Comparison of ENCODE assay signal across 28 cellular contexts in the genomic region with DNA sequence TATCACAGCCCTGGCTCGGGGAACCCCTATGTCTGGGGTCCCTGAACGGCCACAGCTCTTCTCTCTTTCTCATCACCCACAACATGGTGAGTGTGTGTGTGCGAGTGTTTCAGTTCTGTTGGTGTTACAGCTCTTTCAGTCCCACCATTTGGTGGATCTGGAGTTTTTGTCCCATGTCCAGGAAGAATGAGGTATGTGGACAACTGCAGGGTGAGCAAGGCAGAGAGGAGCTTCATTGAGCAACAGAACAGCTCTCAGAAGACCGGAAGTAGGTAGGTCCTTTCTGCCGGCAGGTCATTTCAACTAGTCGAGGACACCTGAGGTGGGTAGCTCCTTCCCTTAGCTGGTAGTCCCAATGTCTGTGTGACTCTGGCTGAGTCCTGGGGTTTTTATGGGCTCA. TPM values are rescaled to one million over a fixed set of nuclear protein-coding genes. Genes with fewer than 3 reads are reported as not detected.
DNase-seq lines count a peak whose midpoint lies in the region; ATAC-seq, FAIRE-seq and TF ChIP-seq lines count a peak whose summit lies in the region.
"Had no signal": no experiment of that assay in that cellular context is flagged by ENCODE, and none has a peak within 500 bp of the region (broad histone marks: within the 10 kb centered on the region; RNA-seq: fewer than 3 reads in every experiment).

No MANE protein-coding gene starts in this region.

- H3K9me1 ChIP-seq in K562 (ENCODE audit: control insufficient read depth, insufficient read depth, low read length) = no peaks in the 10 kb centered on the region

- no peaks in the 10 kb centered on the region for H3K79me2 ChIP-seq in K562 (ENCODE audit: control insufficient read depth, insufficient read depth, low read length)

- H4K20me1 ChIP-seq in K562 (replicated peaks; ENCODE audit: control insufficient read depth, insufficient read depth, low read length) = no peaks in the 10 kb centered on the region; the same call in 1 of the 2 replicates
- H4K20me1 ChIP-seq: BLaER1 had no signal

- TF ChIP-seq RAD21 in K562 (CRISPR knock-in tag; conservative IDR thresholded peaks at IDR 0.05 in 1 of 2, IDR thresholded peaks at IDR 0.05 in 1 of 2) = no peak

- H3K4me1 Mint-ChIP-seq in activated CD8-positive, alpha-beta memory T cell treated with anti-CD3 and anti-CD28 coated beads, Interleukin-2, amount 10 ng/mL, durations not matched to agents 7 days and 5 days = no peaks in the 10 kb centered on the region
- H3K4me1 Mint-ChIP-seq: CD14-positive monocyte; CD4-positive, alpha-beta memory T cell; CD4-positive, CD25-positive, alpha-beta regulatory T cell; CD8-positive, alpha-beta memory T cell had no signal

- in situ Hi-C loops in K562 (cut with MboI) = no loop called here

- CTCF ChIA-PET in activated CD8-positive, alpha-beta memory T cell treated with anti-CD3 and anti-CD28 coated beads, Interleukin-2, amount 10 ng/mL, durations not matched to agents 7 days and 5 days (lab: Charles Lee) = interaction anchor here (0.9 kb wide), 1 partner anchor 601 kb away, joined by 3 read pairs; no protein-coding TSS in a partner anchor
- CTCF ChIA-PET in K562 (lab: Yijun Ruan, JAX; ENCODE audit: low intra/inter-chr PET ratio) = no interaction called here

- H3K9me3 Mint-ChIP-seq in activated CD8-positive, alpha-beta memory T cell treated with anti-CD3 and anti-CD28 coated beads, Interleukin-2, amount 10 ng/mL, durations not matched to agents 7 days and 5 days (ENCODE audit: low read depth) = no peaks in the 10 kb centered on the region

- no peak overlapping the region for H3K9ac ChIP-seq in K562 (ENCODE audit: insufficient read depth in 1 of 2, low read depth in 2 of 2, low read length in 2 of 2)
- H3K9ac ChIP-seq: BLaER1 had no signal

- no peak overlapping the region for H3K4me2 ChIP-seq in K562 (ENCODE audit: insufficient read depth, low read length)
- H3K4me2 ChIP-seq: BLaER1 had no signal

- no peaks in the 10 kb centered on the region; the same call in 1 of the 2 replicates for H3K9me3 ChIP-seq in K562 (replicated peaks; ENCODE audit: control insufficient read depth, insufficient read depth, low read depth, low read length)
- H3K9me3 ChIP-seq: BE2C had no signal

- no peak overlapping the region for H3K4me3 ChIP-seq in K562
- H3K4me3 ChIP-seq: BLaER1, GM12878 had no signal

- peaks cover 0 to 4% of the 10 kb centered on the region in 2 experiments; a peak in 1 of 5 replicates for H3K4me1 ChIP-seq in K562 (replicated peaks in 1 of 2; ENCODE audit: control insufficient read depth in 2 of 2, insufficient read depth in 2 of 2, low read length in 2 of 2)
- H3K4me1 ChIP-seq: BE2C, BLaER1 had no signal

- H3K27ac ChIP-seq in K562 (ENCODE audit: extremely low read depth, low read depth, low read length) = no peak overlapping the region
- H3K27ac ChIP-seq: BLaER1 had no signal

- no peaks in the 10 kb centered on the region for H3K27me3 Mint-ChIP-seq in activated CD8-positive, alpha-beta memory T cell treated with anti-CD3 and anti-CD28 coated beads, Interleukin-2, amount 10 ng/mL, durations not matched to agents 7 days and 5 days

- FAIRE-seq in K562 (lab: Jason Lieb, UNC) = no peak
- FAIRE-seq: A204.1, GM12878, GM12892, GM18507 had no signal

- no peaks in the 10 kb centered on the region for H3K36me3 ChIP-seq in K562 (ENCODE audit: control insufficient read depth, insufficient read depth, low read length)
- H3K36me3 ChIP-seq: BE2C, BLaER1 had no signal

- ATAC-seq in activated CD8-positive, alpha-beta memory T cell treated with anti-CD3 and anti-CD28 coated beads, Interleukin-2, amount 10 ng/mL, durations not matched to agents 7 days and 5 days = no peak
- ATAC-seq in K562 = no peak
- ATAC-seq: GM12878 had no signal

- DNase-seq in activated CD8-positive, alpha-beta memory T cell treated with anti-CD3 and anti-CD28 coated beads, Interleukin-2, amount 10 ng/mL, durations not matched to agents 7 days and 5 days = peak; percentile 33
- no peak for DNase-seq in activated CD8-positive, alpha-beta memory T cell treated with anti-CD3 and anti-CD28 coated beads, Interleukin-2, amount 50 U/mL, for 48 hours
- DNase-seq in K562 (ENCODE audit: extremely low read depth in 1 of 4, low spot score in 3 of 4) (no peak), NCI-H510A (lab: John Stamatoyannopoulos, UW) (no peak)
- DNase-seq: 8988T; ACHN; BE2C; C1 segment of cervical spinal cord; CD4-positive, alpha-beta memory T cell; CD4-positive, CD25-positive, alpha-beta regulatory T cell; CD8-positive, alpha-beta memory T cell; COR-L47; DMS 273 treated with DMSO at 0.1 percent for 48 hours; DMS153; DMS79; DND-41; EL; GDM1 had no signal

- no peak for TF ChIP-seq EP300 in K562 (IDR thresholded peaks at IDR 0.05; ENCODE audit: low read length)

- no TSS peak for BruUV-seq in K562 (replicated peaks; lab: Mats Ljungman, UMichigan)

- no peak for TF ChIP-seq POLR2A in K562 (conservative IDR thresholded peaks at IDR 0.05)

- intact Hi-C loops in K562 (cut with micrococcal nuclease) = no loop called here

- no peak for TF ChIP-seq CTCF in K562 (IDR thresholded peaks at IDR 0.05 in 2 of 3, conservative IDR thresholded peaks at IDR 0.05 in 1 of 3; ENCODE audit: insufficient read depth in 2 of 3, low read depth in 1 of 3, low read length in 3 of 3)

- peaks cover 6 to 31% of the 10 kb centered on the region in 2 experiments; a peak in 4 of 5 replicates for H3K27me3 ChIP-seq in K562 (ENCODE audit: control insufficient read depth in 2 of 2, insufficient read depth in 2 of 2, low read length in 2 of 2)
- H3K27me3 ChIP-seq: BE2C, BLaER1 had no signal

- no peaks in the 10 kb centered on the region for H3K36me3 Mint-ChIP-seq in activated CD8-positive, alpha-beta memory T cell treated with anti-CD3 and anti-CD28 coated beads, Interleukin-2, amount 10 ng/mL, durations not matched to agents 7 days and 5 days
- H3K36me3 Mint-ChIP-seq: CD14-positive monocyte; CD4-positive, CD25-positive, alpha-beta regulatory T cell; CD8-positive, alpha-beta memory T cell had no signal

- POLR2A ChIA-PET in K562 (lab: Yijun Ruan, JAX) = interaction anchor here (1.1 kb wide), 1 partner anchor 23 kb away, joined by 4 read pairs; a partner anchor contains a TSS

- H3K4me3 Mint-ChIP-seq in activated CD8-positive, alpha-beta memory T cell treated with anti-CD3 and anti-CD28 coated beads, Interleukin-2, amount 10 ng/mL, durations not matched to agents 7 days and 5 days = no peak overlapping the region
- H3K4me3 Mint-ChIP-seq: CD14-positive monocyte; CD4-positive, alpha-beta memory T cell; CD4-positive, CD25-positive, alpha-beta regulatory T cell; CD8-positive, alpha-beta memory T cell had no signal

- H3K27ac Mint-ChIP-seq in activated CD8-positive, alpha-beta memory T cell treated with anti-CD3 and anti-CD28 coated beads, Interleukin-2, amount 10 ng/mL, durations not matched to agents 7 days and 5 days = no peak overlapping the region
- H3K27ac Mint-ChIP-seq: CD4-positive, alpha-beta memory T cell; CD4-positive, CD25-positive, alpha-beta regulatory T cell; CD8-positive, alpha-beta memory T cell had no signal

- no peak overlapping the region for H2AFZ ChIP-seq in K562 (ENCODE audit: low read depth, low read length)

- 8% methylated on average over 6 of the region's 6 CpGs for WGBS in K562 (ENCODE audit: insufficient coverage, low coverage, missing lambda C conversion rate)

RNA-seq across cellular contexts. Expression of a gene that starts 9.5 kb away (rescaled TPM):
- not detected for total RNA-seq in activated CD8-positive, alpha-beta memory T cell treated with anti-CD3 and anti-CD28 coated beads, Interleukin-2, amount 10 ng/mL, durations not matched to agents 7 days and 5 days
- total RNA-seq in K562 (2011; cell fraction: chromatin; rRNA removed; ENCODE audit: low replicate concordance) = not detected in 2 replicates
- not detected in 2 replicates for total RNA-seq in K562 (2011; cell fraction: nucleolus; rRNA removed)
- total RNA-seq in K562 (2011; cell fraction: nucleoplasm; rRNA removed) = not detected in 2 replicates
- total RNA-seq in K562 (2014; rRNA removed) = not detected in 2 replicates
- total RNA-seq in K562 (2014; rRNA removed; fragmentation: Illumina TruSeq; extraction: Trizol) = not detected in 2 replicates
- total RNA-seq in K562 (2015; rRNA removed; fragmentation: Illumina TruSeq; extraction: Trizol) = not detected in 2 replicates
- not detected in 2 replicates for total RNA-seq in K562 (2021)
- not detected in 2 replicates for polyA plus RNA-seq in K562 (2011; rRNA removed)
- polyA plus RNA-seq in K562 (2011; cell fraction: cytosol; rRNA removed) = not detected in 2 replicates
- not detected in 2 replicates for polyA plus RNA-seq in K562 (2011; cell fraction: nucleus; rRNA removed)
- polyA plus RNA-seq in K562 (2012) = not detected in 2 replicates
- polyA plus RNA-seq in K562 (2014; fragmentation: Illumina TruSeq; extraction: Trizol) = not detected in 2 replicates
- not detected for polyA plus RNA-seq in K562 (2014; fragmentation: Nextera tagmentation; extraction: Ambion mirVana)
- polyA plus RNA-seq in K562 (2014; rRNA removed) = not detected in 2 replicates
- not detected in 2 replicates for polyA minus RNA-seq in K562 (2011; rRNA and poly(A)+ RNA removed)
- polyA minus RNA-seq in K562 (2011; cell fraction: cytosol; rRNA and poly(A)+ RNA removed) = not detected in 2 replicates
- polyA minus RNA-seq in K562 (2011; cell fraction: nucleus; rRNA and poly(A)+ RNA removed) = not detected in 2 replicates
- total RNA-seq: A673; CD4-positive, alpha-beta memory T cell; CD4-positive, CD25-positive, alpha-beta regulatory T cell; CD8-positive, alpha-beta memory T cell; Daoy; G401; GM12878 had no signal
- polyA plus RNA-seq: AG04450; CD14-positive monocyte; CD4-positive, alpha-beta memory T cell; CD4-positive, CD25-positive, alpha-beta regulatory T cell; CD8-positive, alpha-beta memory T cell had no signal

RNA-seq across cellular contexts. Expression of a gene that starts 14.9 kb away (rescaled TPM):
- total RNA-seq in activated CD8-positive, alpha-beta memory T cell treated with anti-CD3 and anti-CD28 coated beads, Interleukin-2, amount 10 ng/mL, durations not matched to agents 7 days and 5 days = 1 to 10 TPM in 1 of 2 experiments, under 1 TPM in 1; 0.47 to 1.4 TPM
- total RNA-seq in K562 (2011; cell fraction: chromatin; rRNA removed; ENCODE audit: low replicate concordance) = 6.8 and 9.8 TPM in 2 replicates
- total RNA-seq in K562 (2011; cell fraction: nucleolus; rRNA removed) = 9.3 and 9.5 TPM in 2 replicates
- total RNA-seq in K562 (2011; cell fraction: nucleoplasm; rRNA removed) = 9.0 and 11.7 TPM in 2 replicates
- 0.69 and 2.0 TPM in 2 replicates for total RNA-seq in K562 (2014; rRNA removed)
- 2.0 and 3.0 TPM in 2 replicates for total RNA-seq in K562 (2014; rRNA removed; fragmentation: Illumina TruSeq; extraction: Trizol)
- total RNA-seq in K562 (2015; rRNA removed; fragmentation: Illumina TruSeq; extraction: Trizol) = 0.49 and 0.76 TPM in 2 replicates
- total RNA-seq in K562 (2021) = 0.40 and 0.55 TPM in 2 replicates
- polyA plus RNA-seq in K562 (2011; rRNA removed) = 0.21 and 0.30 TPM in 2 replicates
- 0.09 and 0.77 TPM in 2 replicates for polyA plus RNA-seq in K562 (2011; cell fraction: cytosol; rRNA removed)
- 0.95 and 1.2 TPM in 2 replicates for polyA plus RNA-seq in K562 (2011; cell fraction: nucleus; rRNA removed)
- 0.17 and 0.21 TPM in 2 replicates for polyA plus RNA-seq in K562 (2012)
- polyA plus RNA-seq in K562 (2014; fragmentation: Illumina TruSeq; extraction: Trizol) = 1.1 and 1.7 TPM in 2 replicates
- not detected for polyA plus RNA-seq in K562 (2014; fragmentation: Nextera tagmentation; extraction: Ambion mirVana)
- polyA plus RNA-seq in K562 (2014; rRNA removed) = 3.8 and 4.2 TPM in 2 replicates
- polyA minus RNA-seq in K562 (2011; rRNA and poly(A)+ RNA removed) = 1.3 and 1.8 TPM in 2 replicates
- not detected in 2 replicates for polyA minus RNA-seq in K562 (2011; cell fraction: cytosol; rRNA and poly(A)+ RNA removed)
- 2.6 and 3.2 TPM in 2 replicates for polyA minus RNA-seq in K562 (2011; cell fraction: nucleus; rRNA and poly(A)+ RNA removed)

RNA-seq across cellular contexts. Expression of a gene that starts 20.2 kb away (rescaled TPM):
- total RNA-seq in activated CD8-positive, alpha-beta memory T cell treated with anti-CD3 and anti-CD28 coated beads, Interleukin-2, amount 10 ng/mL, durations not matched to agents 7 days and 5 days = 100 to 1,000 TPM; 107 to 120 TPM
- 28.4 and 82.6 TPM in 2 replicates for total RNA-seq in K562 (2011; cell fraction: chromatin; rRNA removed; ENCODE audit: low replicate concordance)
- 124 and 146 TPM in 2 replicates for total RNA-seq in K562 (2011; cell fraction: nucleolus; rRNA removed)
- 90.9 and 91.9 TPM in 2 replicates for total RNA-seq in K562 (2011; cell fraction: nucleoplasm; rRNA removed)
- total RNA-seq in K562 (2014; rRNA removed) (167 and 205 TPM in 2 replicates), K562 (2014; rRNA removed; fragmentation: Illumina TruSeq; extraction: Trizol) (91.8 and 96.3 TPM in 2 replicates), K562 (2015; rRNA removed; fragmentation: Illumina TruSeq; extraction: Trizol) (125 and 132 TPM in 2 replicates), K562 (2021) (163 and 169 TPM in 2 replicates)
- polyA plus RNA-seq in K562 (2011; rRNA removed) (168 and 233 TPM in 2 replicates), K562 (2014; fragmentation: Illumina TruSeq; extraction: Trizol) (122 and 170 TPM in 2 replicates), K562 (2014; fragmentation: Nextera tagmentation; extraction: Ambion mirVana) (10 to 100 TPM in 1 of 2 experiments, 1 to 10 TPM in 1; 8.1 to 17.3 TPM), K562 (2014; rRNA removed) (244 and 290 TPM in 2 replicates)
- polyA plus RNA-seq in K562 (2011; cell fraction: cytosol; rRNA removed) = 350 and 694 TPM in 2 replicates
- 197 and 295 TPM in 2 replicates for polyA plus RNA-seq in K562 (2011; cell fraction: nucleus; rRNA removed)
- polyA plus RNA-seq in K562 (2012) = 144 and 197 TPM in 2 replicates
- polyA minus RNA-seq in K562 (2011; rRNA and poly(A)+ RNA removed) = 57.9 and 71.6 TPM in 2 replicates
- 60.1 and 78.3 TPM in 2 replicates for polyA minus RNA-seq in K562 (2011; cell fraction: cytosol; rRNA and poly(A)+ RNA removed)
- 31.2 and 33.3 TPM in 2 replicates for polyA minus RNA-seq in K562 (2011; cell fraction: nucleus; rRNA and poly(A)+ RNA removed)

RNA-seq across cellular contexts. Expression of a gene that starts 23.1 kb away (rescaled TPM):
- total RNA-seq in activated CD8-positive, alpha-beta memory T cell treated with anti-CD3 and anti-CD28 coated beads, Interleukin-2, amount 10 ng/mL, durations not matched to agents 7 days and 5 days = 10 to 100 TPM; 21.0 to 22.3 TPM
- total RNA-seq in K562 (2011; cell fraction: chromatin; rRNA removed; ENCODE audit: low replicate concordance) = 13.3 and 16.5 TPM in 2 replicates
- total RNA-seq in K562 (2011; cell fraction: nucleolus; rRNA removed) = 12.8 and 13.8 TPM in 2 replicates
- total RNA-seq in K562 (2011; cell fraction: nucleoplasm; rRNA removed) = 11.1 and 11.5 TPM in 2 replicates
- total RNA-seq in K562 (2014; rRNA removed) = 16.5 and 19.0 TPM in 2 replicates
- 12.8 TPM in 2 replicates for total RNA-seq in K562 (2014; rRNA removed; fragmentation: Illumina TruSeq; extraction: Trizol)
- 14.1 and 15.4 TPM in 2 replicates for total RNA-seq in K562 (2015; rRNA removed; fragmentation: Illumina TruSeq; extraction: Trizol)
- total RNA-seq in K562 (2021) = 17.8 and 19.8 TPM in 2 replicates
- polyA plus RNA-seq in K562 (2011; rRNA removed) = 5.6 and 9.0 TPM in 2 replicates
- 5.6 and 6.9 TPM in 2 replicates for polyA plus RNA-seq in K562 (2011; cell fraction: cytosol; rRNA removed)
- polyA plus RNA-seq in K562 (2011; cell fraction: nucleus; rRNA removed) = 5.4 and 6.6 TPM in 2 replicates
- 11.5 and 11.7 TPM in 2 replicates for polyA plus RNA-seq in K562 (2012)
- polyA plus RNA-seq in K562 (2014; fragmentation: Illumina TruSeq; extraction: Trizol) = 10.9 and 12.3 TPM in 2 replicates
- 1 to 10 TPM; 1.9 to 2.3 TPM for polyA plus RNA-seq in K562 (2014; fragmentation: Nextera tagmentation; extraction: Ambion mirVana)
- polyA plus RNA-seq in K562 (2014; rRNA removed) = 8.4 and 9.0 TPM in 2 replicates
- 14.5 and 18.2 TPM in 2 replicates for polyA minus RNA-seq in K562 (2011; rRNA and poly(A)+ RNA removed)
- polyA minus RNA-seq in K562 (2011; cell fraction: cytosol; rRNA and poly(A)+ RNA removed) = 7.6 and 9.6 TPM in 2 replicates
- 13.7 and 16.1 TPM in 2 replicates for polyA minus RNA-seq in K562 (2011; cell fraction: nucleus; rRNA and poly(A)+ RNA removed)

RNA-seq across cellular contexts. Expression of a gene that starts 43.5 kb away (rescaled TPM):
- total RNA-seq in activated CD8-positive, alpha-beta memory T cell treated with anti-CD3 and anti-CD28 coated beads, Interleukin-2, amount 10 ng/mL, durations not matched to agents 7 days and 5 days = 100 to 1,000 TPM; 158 to 166 TPM
- total RNA-seq in K562 (2011; cell fraction: chromatin; rRNA removed; ENCODE audit: low replicate concordance) = 728 and 962 TPM in 2 replicates
- total RNA-seq in K562 (2011; cell fraction: nucleolus; rRNA removed) = 223 and 275 TPM in 2 replicates
- 410 and 447 TPM in 2 replicates for total RNA-seq in K562 (2011; cell fraction: nucleoplasm; rRNA removed)
- 197 and 206 TPM in 2 replicates for total RNA-seq in K562 (2014; rRNA removed)
- 158 and 173 TPM in 2 replicates for total RNA-seq in K562 (2014; rRNA removed; fragmentation: Illumina TruSeq; extraction: Trizol)
- total RNA-seq in K562 (2015; rRNA removed; fragmentation: Illumina TruSeq; extraction: Trizol) = 211 and 215 TPM in 2 replicates
- 307 and 314 TPM in 2 replicates for total RNA-seq in K562 (2021)
- 164 and 203 TPM in 2 replicates for polyA plus RNA-seq in K562 (2011; rRNA removed)
- polyA plus RNA-seq in K562 (2011; cell fraction: cytosol; rRNA removed) = 159 and 180 TPM in 2 replicates
- polyA plus RNA-seq in K562 (2011; cell fraction: nucleus; rRNA removed) = 130 and 146 TPM in 2 replicates
- 220 and 458 TPM in 2 replicates for polyA plus RNA-seq in K562 (2012)
- polyA plus RNA-seq in K562 (2014; fragmentation: Illumina TruSeq; extraction: Trizol) = 191 and 200 TPM in 2 replicates
- 10 to 100 TPM; 46.5 to 87.6 TPM for polyA plus RNA-seq in K562 (2014; fragmentation: Nextera tagmentation; extraction: Ambion mirVana)
- polyA plus RNA-seq in K562 (2014; rRNA removed) = 143 and 157 TPM in 2 replicates
- 438 and 467 TPM in 2 replicates for polyA minus RNA-seq in K562 (2011; rRNA and poly(A)+ RNA removed)
- 214 and 244 TPM in 2 replicates for polyA minus RNA-seq in K562 (2011; cell fraction: cytosol; rRNA and poly(A)+ RNA removed)
- polyA minus RNA-seq in K562 (2011; cell fraction: nucleus; rRNA and poly(A)+ RNA removed) = 190 and 337 TPM in 2 replicates
